Comparison of ENCODE assay signal across 17 cellular contexts in genomic region chr2:149924549-149925213, GRCh38.
"Had no signal": no experiment of that assay in that cellular context is flagged by ENCODE, and none has a peak within 500 bp of the region (broad histone marks: within the 10 kb centered on the region; RNA-seq: fewer than 3 reads in every experiment).

No MANE protein-coding gene starts in this region.

- H3K36me3 ChIP-seq: cardiac muscle cell, esophagus squamous epithelium, spleen, uterus had no signal

- H3K4me3 ChIP-seq: cardiac muscle cell, esophagus squamous epithelium, psoas muscle, spleen, uterus had no signal

- H3K27ac ChIP-seq: cardiac muscle cell, esophagus squamous epithelium, psoas muscle, spleen, uterus had no signal

- H3K27me3 ChIP-seq: cardiac muscle cell, esophagus squamous epithelium, spleen, uterus had no signal

- H3K4me1 ChIP-seq: esophagus squamous epithelium, psoas muscle, spleen, uterus had no signal

- H3K9me3 ChIP-seq: uterus had no signal

- FAIRE-seq: colon, endometrium, kidney had no signal

- DNase-seq: activated CD4-positive, alpha-beta memory T cell treated with anti-CD3 and anti-CD28 coated beads, Interleukin-2, amount 10 ng/mL, durations not matched to agents 7 days and 5 days; activated CD4-positive, alpha-beta T cell treated with anti-CD3 and anti-CD28 coated beads for 36 hours; activated naive CD4-positive, alpha-beta T cell treated with anti-CD3 and anti-CD28 coated beads, Interleukin-2, amount 10 ng/mL, durations not matched to agents 7 days and 5 days; activated T-cell treated with anti-CD3 and anti-CD28 coated beads, Interleukin-2, amount 50 U/mL, for 24 hours; esophagus squamous epithelium; hippocampal formation; kidney; left ventricle myocardium superior; psoas muscle; spleen; T-helper 2 cell; uterus had no signal

- ATAC-seq: activated CD4-positive, alpha-beta T cell treated with anti-CD3 and anti-CD28 coated beads for 36 hours; left ventricle myocardium superior; psoas muscle; sciatic nerve; stimulated activated effector memory CD8-positive, alpha-beta T cell treated with anti-CD3 and anti-CD28 coated beads, Interleukin-12 subunit alpha, Interleukin-12 subunit beta, amount 100 ng/mL, for 72 hours had no signal
